Comparison of ENCODE assay signal across 8 cellular contexts in genomic region chr10:52314822-52315552, GRCh38. TPM values are rescaled to one million over a fixed set of nuclear protein-coding genes. Genes with fewer than 3 reads are reported as not detected.
DNase-seq lines count a peak whose midpoint lies in the region; ATAC-seq and TF ChIP-seq lines count a peak whose summit lies in the region.

No MANE protein-coding gene starts in this region.

- ATAC-seq in HG02973 (IDR thresholded peaks at IDR 0.05; ENCODE audit: unreplicated experiment) (no peak), GM18520 (IDR thresholded peaks at IDR 0.05; ENCODE audit: unreplicated experiment) (no peak), GM21576 (IDR thresholded peaks at IDR 0.05; ENCODE audit: unreplicated experiment) (no peak)
- ATAC-seq in activated CD8-positive, alpha-beta T cell treated with anti-CD3 and anti-CD28 coated beads for 36 hours = no peak

- H3K4me3 Mint-ChIP-seq in activated CD8-positive, alpha-beta T cell treated with anti-CD3 and anti-CD28 coated beads for 36 hours = no peak overlapping the region

- H3K9me3 ChIP-seq in ES-I3 (ENCODE audit: control insufficient read depth, insufficient read depth, low read length) = no peaks in the 10 kb centered on the region
- H3K9me3 ChIP-seq in SJSA1 (replicated peaks) = no peaks in the 10 kb centered on the region

- DNase-seq in SJSA1 (ENCODE audit: low read depth in 1 of 2, low spot score in 2 of 2) = peak in 1 of 2 experiments; percentile 58
- peak; percentile 21 for DNase-seq in glomerular visceral epithelial cell (ENCODE audit: extremely low spot score)
- peak; percentile 68 for DNase-seq in posterior vena cava (ENCODE audit: low spot score)
- no peak for DNase-seq in activated CD8-positive, alpha-beta T cell treated with anti-CD3 and anti-CD28 coated beads for 36 hours

- H3K36me3 Mint-ChIP-seq in activated CD8-positive, alpha-beta T cell treated with anti-CD3 and anti-CD28 coated beads for 36 hours (ENCODE audit: low read depth) = no peaks in the 10 kb centered on the region

- H3K27ac ChIP-seq in SJSA1 = peak overlapping the region; percentile 25

- H3K4me3 ChIP-seq in SJSA1 = peak overlapping the region; percentile 51

- CTCF ChIA-PET in activated CD8-positive, alpha-beta T cell treated with anti-CD3 and anti-CD28 coated beads for 36 hours (lab: Charles Lee) = no interaction called here

- POLR2A ChIA-PET in activated CD8-positive, alpha-beta T cell treated with anti-CD3 and anti-CD28 coated beads for 36 hours (lab: Charles Lee) = no interaction called here

- no peak for TF ChIP-seq CTCF in activated CD8-positive, alpha-beta T cell treated with anti-CD3 and anti-CD28 coated beads for 36 hours (IDR thresholded peaks at IDR 0.05)

- no peaks in the 10 kb centered on the region for H3K36me3 ChIP-seq in ES-I3 (ENCODE audit: insufficient read depth, low read length)
- peaks cover 20% of the 10 kb centered on the region for H3K36me3 ChIP-seq in SJSA1

- H3K9ac ChIP-seq in ES-I3 (ENCODE audit: low read depth, low read length) = peak overlapping the region; percentile 22; the same call in 1 of the 2 replicates

- H3K27me3 ChIP-seq in SJSA1 (replicated peaks) = no peaks in the 10 kb centered on the region

- H3K27ac Mint-ChIP-seq in activated CD8-positive, alpha-beta T cell treated with anti-CD3 and anti-CD28 coated beads for 36 hours = no peak overlapping the region

- intact Hi-C loops in posterior vena cava (cut with DNase I) = no loop called here
- intact Hi-C loops in activated CD8-positive, alpha-beta T cell treated with anti-CD3 and anti-CD28 coated beads for 36 hours (cut with micrococcal nuclease) = loop anchor here (10.0 kb wide), 1 partner anchor 280 kb away; no protein-coding TSS in a partner anchor

- peaks cover 35% of the 10 kb centered on the region for H3K27me3 Mint-ChIP-seq in activated CD8-positive, alpha-beta T cell treated with anti-CD3 and anti-CD28 coated beads for 36 hours

- H3K4me1 ChIP-seq in ES-I3 (ENCODE audit: insufficient read depth, low read length) (no peaks in the 10 kb centered on the region), SJSA1 (replicated peaks) (peaks cover 43% of the 10 kb centered on the region)

- H3K4me1 Mint-ChIP-seq in activated CD8-positive, alpha-beta T cell treated with anti-CD3 and anti-CD28 coated beads for 36 hours (ENCODE audit: low read depth) = peaks cover 6% of the 10 kb centered on the region

- H3K9me3 Mint-ChIP-seq in activated CD8-positive, alpha-beta T cell treated with anti-CD3 and anti-CD28 coated beads for 36 hours = no peaks in the 10 kb centered on the region

RNA-seq across cellular contexts. Expression of gene DKK1, which starts 0.9 kb away (rescaled TPM):
- total RNA-seq in SJSA1 (2014; rRNA removed; shearing (Covaris generic)) = 29.7 and 46.2 TPM in 2 replicates
- total RNA-seq in posterior vena cava = 1 to 10 TPM; 3.3 to 8.1 TPM
- not detected for total RNA-seq in activated CD8-positive, alpha-beta T cell treated with anti-CD3 and anti-CD28 coated beads for 36 hours

Comparison
In these comparisons a context has a peak if more than half of its experiments do, and no peak if none do; other contexts are left out.
1. RNA of gene DKK1, which starts 0.9 kb away (total RNA-seq): 29.7 to 46.2 TPM in SJSA1 and 3.3 to 8.1 TPM in posterior vena cava; not detected in activated CD8-positive, alpha-beta T cell treated with anti-CD3 and anti-CD28 coated beads for 36 hours; every median in the first group is over 4 times any median in the second.